Comparison of ENCODE assay signal across 24 cellular contexts in genomic region chr4:121861427-121861826, GRCh38.
"Had no signal": no experiment of that assay in that cellular context is flagged by ENCODE, and none has a peak within 500 bp of the region (broad histone marks: within the 10 kb centered on the region; RNA-seq: fewer than 3 reads in every experiment).

No MANE protein-coding gene starts in this region.

- H3K4me1 ChIP-seq: neural progenitor cell, parathyroid adenoma, psoas muscle, right lobe of liver, stomach, thyroid gland, upper lobe of right lung, uterus had no signal

- H3K27ac ChIP-seq: neural progenitor cell, ovary, parathyroid adenoma, psoas muscle, right lobe of liver, skin epidermis, stomach, thoracic aorta, thyroid gland, tibial nerve, upper lobe of right lung, uterus had no signal

- H3K27me3 ChIP-seq: neural progenitor cell, ovary, right lobe of liver, stomach, thyroid gland, tibial nerve, upper lobe of right lung, uterus had no signal

- H3K9ac ChIP-seq: neural progenitor cell, parathyroid adenoma had no signal

- ATAC-seq: naive thymus-derived CD4-positive, alpha-beta T cell; natural killer cell; psoas muscle; right cardiac atrium; right lobe of liver; stimulated activated effector memory CD8-positive, alpha-beta T cell treated with anti-CD3 and anti-CD28 coated beads, Interleukin-12 subunit alpha, Interleukin-12 subunit beta, amount 100 ng/mL, for 72 hours; stimulated activated naive B cell treated with anti-CD40 and anti-IgM and Interleukin-4, amounts not matched to agents 10 μg/mL and 1 μg/mL and 100 μg/mL, for 72 hours; upper lobe of right lung had no signal

- H3K36me3 ChIP-seq: ovary, uterus had no signal

- H3K4me3 ChIP-seq: neural progenitor cell, ovary, psoas muscle, right lobe of liver, skin epidermis, stomach, thoracic aorta, thyroid gland, tibial nerve, upper lobe of right lung, uterus had no signal

- H3K9me3 ChIP-seq: ovary, psoas muscle, right lobe of liver, stomach, thoracic aorta, thyroid gland, tibial nerve, upper lobe of right lung, uterus had no signal

- DNase-seq: naive thymus-derived CD4-positive, alpha-beta T cell; natural killer cell; occipital lobe; ovary; posterior cingulate gyrus; psoas muscle; right cardiac atrium; right lobe of liver; stimulated activated CD4-positive, alpha-beta T cell treated with anti-CD3 and anti-CD28 coated beads, Interleukin-15, amount 100 ng/mL, for 24 hours; stimulated activated CD4-positive, alpha-beta T cell treated with anti-CD3 and anti-CD28 coated beads, Interleukin-2, amount 100 ng/mL, for 24 hours; stimulated activated CD4-positive, alpha-beta T cell treated with anti-CD3 and anti-CD28 coated beads, Interleukin-2, amount 100 ng/mL, for 48 hours; stimulated activated CD4-positive, alpha-beta T cell treated with anti-CD3 and anti-CD28 coated beads, Interleukin-4, amount 100 ng/mL, for 24 hours; stimulated activated naive B cell treated with anti-CD40 and anti-IgM and Interleukin-4, amounts not matched to agents 10 μg/mL and 1 μg/mL and 100 μg/mL, for 72 hours; stimulated activated naive CD4-positive, alpha-beta T cell treated with Interleukin-2 at 50 U/mL for 16 hours; stomach; thyroid gland; upper lobe of right lung; uterus had no signal
